ENCODE assay signal across 19 cellular contexts in the genomic region with DNA sequence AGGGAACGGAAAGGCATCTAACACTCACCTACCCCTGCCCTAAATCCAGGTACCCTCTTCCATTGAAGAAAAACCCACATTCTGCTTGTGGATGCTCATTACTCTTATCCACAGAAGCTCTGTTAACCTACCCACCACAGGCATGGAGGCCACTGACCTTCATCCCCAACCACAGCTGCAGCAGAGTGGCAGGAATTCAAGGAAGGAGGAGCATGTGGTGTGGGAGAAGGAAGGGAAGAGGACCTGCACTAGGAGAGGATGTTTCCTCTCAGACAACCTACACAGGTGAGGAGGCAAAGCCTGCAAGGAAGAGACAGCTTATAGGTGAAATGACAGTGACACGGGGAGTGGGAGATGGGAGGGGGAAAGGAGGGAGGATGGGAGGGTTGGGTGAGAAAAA.
DNase-seq lines count a peak whose midpoint lies in the region; ATAC-seq and TF ChIP-seq lines count a peak whose summit lies in the region.
"Had no signal": no experiment of that assay in that cellular context is flagged by ENCODE, and none has a peak within 500 bp of the region (broad histone marks: within the 10 kb centered on the region; RNA-seq: fewer than 3 reads in every experiment).

No MANE protein-coding gene starts in this region.

- TF ChIP-seq CTCF in A673 (conservative IDR thresholded peaks at IDR 0.05; ENCODE audit: low read depth, low read length) (no peak), IMR-90 (conservative IDR thresholded peaks at IDR 0.05; ENCODE audit: low read depth, low read length) (no peak), mammary epithelial cell (conservative IDR thresholded peaks at IDR 0.05 in 1 of 2, IDR thresholded peaks at IDR 0.05 in 1 of 2; ENCODE audit: extremely low read depth in 1 of 2, insufficient read depth in 1 of 2, low read depth in 1 of 2, low read length in 2 of 2) (no peak), neural crest cell (conservative IDR thresholded peaks at IDR 0.05) (no peak), upper lobe of left lung (IDR thresholded peaks at IDR 0.05) (no peak)

- no peak overlapping the region for H2BK20ac ChIP-seq in IMR-90 (ENCODE audit: low read depth, low read length)

- dilution Hi-C loops in IMR-90 (cut with HindIII; ENCODE audit: low sequenced_read_pairs, unreplicated experiment) (no loop called here), mammary epithelial cell (cut with HindIII; ENCODE audit: low sequenced_read_pairs) (no loop called here)

- H3K56ac ChIP-seq in IMR-90 (ENCODE audit: extremely low read depth, insufficient read depth, low read length), result no peak overlapping the region

- H3K14ac ChIP-seq in IMR-90 (replicated peaks; ENCODE audit: low read depth, low read length), result no peak overlapping the region

- TF ChIP-seq EP300 in upper lobe of left lung (IDR thresholded peaks at IDR 0.05), result no peak

- no CpG with 5 or more reads among the region's 2 CpGs for WGBS in IMR-90 (ENCODE audit: extremely low coverage in 2 of 2, insufficient read length in 1 of 2), 2 experiments
- 100% methylated on average over 1 of the region's 2 CpGs for WGBS in mammary epithelial cell (ENCODE audit: low coverage, missing lambda C conversion rate)
- 82 to 93% methylated on average over 2 of the region's 2 CpGs for WGBS in upper lobe of left lung, 2 donors

- intact Hi-C loops in A673 (cut with micrococcal nuclease; ENCODE audit: unreplicated experiment), result no loop called here
- intact Hi-C loops in IMR-90 (cut with micrococcal nuclease), result no loop called here
- intact Hi-C loops in mammary epithelial cell (cut with micrococcal nuclease), result no loop called here

- no peaks in the 10 kb centered on the region for H3K79me2 ChIP-seq in mammary epithelial cell (ENCODE audit: insufficient read depth, low read length)

- TF ChIP-seq POLR2A in IMR-90 (IDR thresholded peaks at IDR 0.05; ENCODE audit: low read depth, low read length), result no peak
- no peak for TF ChIP-seq POLR2A in upper lobe of left lung (IDR thresholded peaks at IDR 0.05)

- no peak overlapping the region for H4K91ac ChIP-seq in IMR-90 (ENCODE audit: insufficient read depth, low read depth, low read length)

- no peak overlapping the region for H3K4me3 Mint-ChIP-seq in neural crest cell
- no peak overlapping the region for H3K4me3 Mint-ChIP-seq in activated naive CD8-positive, alpha-beta T cell treated with anti-CD3 and anti-CD28 coated beads for 36 hours
- no peak overlapping the region for H3K4me3 Mint-ChIP-seq in activated CD8-positive, alpha-beta T cell treated with anti-CD3 and anti-CD28 coated beads, Interleukin-2, amount 10 ng/mL, durations not matched to agents 7 days and 5 days
- H3K4me3 Mint-ChIP-seq: activated CD4-positive, alpha-beta memory T cell treated with anti-CD3 and anti-CD28 coated beads, Interleukin-2, amount 10 ng/mL, durations not matched to agents 7 days and 5 days; activated naive CD8-positive, alpha-beta T cell treated with anti-CD3 and anti-CD28 coated beads, Interleukin-2, amount 10 ng/mL, durations not matched to agents 7 days and 5 days; endodermal cell; naive thymus-derived CD4-positive, alpha-beta T cell had no signal

- no peak overlapping the region for H4K5ac ChIP-seq in IMR-90 (ENCODE audit: low read depth, low read length)

- H3K27ac Mint-ChIP-seq in neural crest cell (ENCODE audit: unreplicated experiment), result peak overlapping the region; percentile 58
- H3K27ac Mint-ChIP-seq in activated naive CD8-positive, alpha-beta T cell treated with anti-CD3 and anti-CD28 coated beads for 36 hours, result no peak overlapping the region
- H3K27ac Mint-ChIP-seq in activated CD8-positive, alpha-beta T cell treated with anti-CD3 and anti-CD28 coated beads, Interleukin-2, amount 10 ng/mL, durations not matched to agents 7 days and 5 days, result no peak overlapping the region
- H3K27ac Mint-ChIP-seq: activated CD4-positive, alpha-beta memory T cell treated with anti-CD3 and anti-CD28 coated beads, Interleukin-2, amount 10 ng/mL, durations not matched to agents 7 days and 5 days; activated naive CD8-positive, alpha-beta T cell treated with anti-CD3 and anti-CD28 coated beads, Interleukin-2, amount 10 ng/mL, durations not matched to agents 7 days and 5 days; endodermal cell; naive thymus-derived CD4-positive, alpha-beta T cell had no signal

- peaks cover 22% of the 10 kb centered on the region for H3K4me1 Mint-ChIP-seq in neural crest cell
- no peaks in the 10 kb centered on the region for H3K4me1 Mint-ChIP-seq in activated naive CD8-positive, alpha-beta T cell treated with anti-CD3 and anti-CD28 coated beads for 36 hours
- no peaks in the 10 kb centered on the region for H3K4me1 Mint-ChIP-seq in activated CD8-positive, alpha-beta T cell treated with anti-CD3 and anti-CD28 coated beads, Interleukin-2, amount 10 ng/mL, durations not matched to agents 7 days and 5 days (ENCODE audit: low read depth)
- H3K4me1 Mint-ChIP-seq: activated CD4-positive, alpha-beta memory T cell treated with anti-CD3 and anti-CD28 coated beads, Interleukin-2, amount 10 ng/mL, durations not matched to agents 7 days and 5 days; activated naive CD8-positive, alpha-beta T cell treated with anti-CD3 and anti-CD28 coated beads, Interleukin-2, amount 10 ng/mL, durations not matched to agents 7 days and 5 days; naive thymus-derived CD4-positive, alpha-beta T cell had no signal

- TF ChIP-seq RAD21 in IMR-90 (IDR thresholded peaks at IDR 0.05; ENCODE audit: low read length), result no peak

- peaks cover 4% of the 10 kb centered on the region for H3K9me3 Mint-ChIP-seq in neural crest cell
- no peaks in the 10 kb centered on the region for H3K9me3 Mint-ChIP-seq in activated naive CD8-positive, alpha-beta T cell treated with anti-CD3 and anti-CD28 coated beads for 36 hours
- no peaks in the 10 kb centered on the region for H3K9me3 Mint-ChIP-seq in activated CD8-positive, alpha-beta T cell treated with anti-CD3 and anti-CD28 coated beads, Interleukin-2, amount 10 ng/mL, durations not matched to agents 7 days and 5 days (ENCODE audit: insufficient read depth)
- H3K9me3 Mint-ChIP-seq: activated CD4-positive, alpha-beta memory T cell treated with anti-CD3 and anti-CD28 coated beads, Interleukin-2, amount 10 ng/mL, durations not matched to agents 7 days and 5 days; activated naive CD8-positive, alpha-beta T cell treated with anti-CD3 and anti-CD28 coated beads, Interleukin-2, amount 10 ng/mL, durations not matched to agents 7 days and 5 days had no signal

- no peak overlapping the region for H2BK5ac ChIP-seq in IMR-90 (ENCODE audit: low read depth, low read length, poor library complexity, severe bottlenecking)

- no peaks in the 10 kb centered on the region for H3K36me3 Mint-ChIP-seq in neural crest cell (ENCODE audit: low read depth)
- no peaks in the 10 kb centered on the region for H3K36me3 Mint-ChIP-seq in activated naive CD8-positive, alpha-beta T cell treated with anti-CD3 and anti-CD28 coated beads for 36 hours
- H3K36me3 Mint-ChIP-seq in activated CD8-positive, alpha-beta T cell treated with anti-CD3 and anti-CD28 coated beads, Interleukin-2, amount 10 ng/mL, durations not matched to agents 7 days and 5 days (ENCODE audit: low read depth), result no peaks in the 10 kb centered on the region
- H3K36me3 Mint-ChIP-seq: activated naive CD8-positive, alpha-beta T cell treated with anti-CD3 and anti-CD28 coated beads, Interleukin-2, amount 10 ng/mL, durations not matched to agents 7 days and 5 days had no signal

- 0 out of 2 replicates have a peak overlapping the region, but pooled peaks have one; percentile 9 for H3K4ac ChIP-seq in IMR-90 (ENCODE audit: low read depth, low read length)

- DNase-seq in A673 (ENCODE audit: low spot score) (no peak), IMR-90 (peak; percentile 45), mammary epithelial cell (peak; percentile 26), neural crest cell (ENCODE audit: low read depth, low spot score) (no peak), upper lobe of left lung (no peak)
- no peak for DNase-seq in activated naive CD8-positive, alpha-beta T cell treated with anti-CD3 and anti-CD28 coated beads for 36 hours
- no peak for DNase-seq in activated CD8-positive, alpha-beta T cell treated with anti-CD3 and anti-CD28 coated beads, Interleukin-2, amount 10 ng/mL, durations not matched to agents 7 days and 5 days
- DNase-seq: activated CD4-positive, alpha-beta memory T cell treated with anti-CD3 and anti-CD28 coated beads, Interleukin-2, amount 10 ng/mL, durations not matched to agents 7 days and 5 days; activated naive CD8-positive, alpha-beta T cell treated with anti-CD3 and anti-CD28 coated beads, Interleukin-2, amount 10 ng/mL, durations not matched to agents 7 days and 5 days; cerebellar nuclear complex; endodermal cell; GDM1; naive thymus-derived CD4-positive, alpha-beta T cell; NCI-H2029 treated with DMSO at 0.1 percent for 48 hours; stomach had no signal

- BruUV-seq in A673 (replicated peaks; lab: Mats Ljungman, UMichigan) (no TSS peak), IMR-90 (replicated peaks; lab: Mats Ljungman, UMichigan) (no TSS peak), mammary epithelial cell (replicated peaks; lab: Mats Ljungman, UMichigan) (no TSS peak)

- POLR2A ChIA-PET in A673 (lab: Charles Lee; ENCODE audit: low non-redundant PET), result no interaction called here
- POLR2A ChIA-PET in IMR-90 (lab: Charles Lee; ENCODE audit: unreplicated experiment), result no interaction called here
- POLR2A ChIA-PET in activated CD8-positive, alpha-beta T cell treated with anti-CD3 and anti-CD28 coated beads, Interleukin-2, amount 10 ng/mL, durations not matched to agents 7 days and 5 days (lab: Charles Lee), result no interaction called here

- H3K27me3 Mint-ChIP-seq in neural crest cell (ENCODE audit: low read depth), result no peaks in the 10 kb centered on the region
- H3K27me3 Mint-ChIP-seq in activated naive CD8-positive, alpha-beta T cell treated with anti-CD3 and anti-CD28 coated beads for 36 hours, result peaks cover 22% of the 10 kb centered on the region
- H3K27me3 Mint-ChIP-seq in activated CD8-positive, alpha-beta T cell treated with anti-CD3 and anti-CD28 coated beads, Interleukin-2, amount 10 ng/mL, durations not matched to agents 7 days and 5 days (ENCODE audit: low read depth), result peaks cover 2% of the 10 kb centered on the region

- H3K4me3 ChIP-seq in A673 (ENCODE audit: low read depth, low read length, poor library complexity, severe bottlenecking), result no peak overlapping the region
- H3K4me3 ChIP-seq in IMR-90 (ENCODE audit: insufficient read depth, low read depth, low read length), result no peak overlapping the region
- no peak overlapping the region for H3K4me3 ChIP-seq in mammary epithelial cell (replicated peaks in 1 of 3; ENCODE audit: insufficient read depth in 1 of 3, low read depth in 2 of 3, low read length in 3 of 3)
- no peak overlapping the region for H3K4me3 ChIP-seq in upper lobe of left lung
- H3K4me3 ChIP-seq: HAP-1, stomach had no signal

- no peak overlapping the region for H3K23ac ChIP-seq in IMR-90 (ENCODE audit: low read depth, low read length)

- H3K27me3 ChIP-seq in A673 (replicated peaks; ENCODE audit: insufficient read depth, low read depth, low read length, poor library complexity) (no peaks in the 10 kb centered on the region), IMR-90 (ENCODE audit: control insufficient read depth, insufficient read depth, low read length) (peaks cover 2% of the 10 kb centered on the region; the same call in 1 of the 2 replicates), mammary epithelial cell (ENCODE audit: insufficient read depth, low read length) (no peaks in the 10 kb centered on the region), upper lobe of left lung (no peaks in the 10 kb centered on the region)

- peak overlapping the region; percentile 49 for H2AK5ac ChIP-seq in IMR-90 (ENCODE audit: low read depth, low read length)

- peak overlapping the region; percentile 13 for H3K27ac ChIP-seq in A673 (ENCODE audit: low read depth, low read length, poor library complexity, severe bottlenecking)
- no peak overlapping the region for H3K27ac ChIP-seq in IMR-90 (ENCODE audit: insufficient read depth, low read length)
- H3K27ac ChIP-seq in mammary epithelial cell (ENCODE audit: insufficient read depth, low read depth, low read length), result no peak overlapping the region
- H3K27ac ChIP-seq in upper lobe of left lung, result no peak overlapping the region
- H3K27ac ChIP-seq: VCaP had no signal

- H3K9ac ChIP-seq in IMR-90 (ENCODE audit: low read depth, low read length) (no peak overlapping the region), mammary epithelial cell (ENCODE audit: insufficient read depth, low read length) (no peak overlapping the region)

- CTCF ChIA-PET in A673 (lab: Charles Lee) (interaction anchor here (1.7 kb wide), 1 partner anchor 32 kb away, joined by 4 read pairs; no protein-coding TSS in a partner anchor), IMR-90 (lab: Yijun Ruan, JAX) (interaction anchor here (0.7 to 1.7 kb wide), 4 partner anchors 32 to 450 kb away, joined by 3 to 10 read pairs (median 4); no protein-coding TSS in a partner anchor), mammary epithelial cell (lab: Charles Lee; ENCODE audit: low non-redundant PET) (no interaction called here)
- CTCF ChIA-PET in activated CD8-positive, alpha-beta T cell treated with anti-CD3 and anti-CD28 coated beads, Interleukin-2, amount 10 ng/mL, durations not matched to agents 7 days and 5 days (lab: Charles Lee), result no interaction called here

- in situ Hi-C loops in IMR-90 (cut with MboI; ENCODE audit: low sequenced_read_pairs) (no loop called here), mammary epithelial cell (cut with MboI; ENCODE audit: low sequenced_read_pairs in 2 of 2) (loop anchor here in 1 of 2 donors (25.0 kb wide), 1 partner anchor 703 kb away; no protein-coding TSS in a partner anchor)

- no peaks in the 10 kb centered on the region for H3K79me1 ChIP-seq in IMR-90 (ENCODE audit: low read depth in 1 of 2, low read length in 2 of 2)

- no peak overlapping the region; the same call in 2 of the 3 replicates for H2BK15ac ChIP-seq in IMR-90 (ENCODE audit: low read depth, low read length)

- H3K36me3 ChIP-seq in A673 (ENCODE audit: insufficient read depth, low read length, poor library complexity, severe bottlenecking) (no peaks in the 10 kb centered on the region), IMR-90 (ENCODE audit: control insufficient read depth, insufficient read depth, low read length) (no peaks in the 10 kb centered on the region), mammary epithelial cell (ENCODE audit: insufficient read depth, low read length) (no peaks in the 10 kb centered on the region), upper lobe of left lung (no peaks in the 10 kb centered on the region)
- H3K36me3 ChIP-seq: HAP-1, stomach had no signal

- H3K18ac ChIP-seq in IMR-90 (ENCODE audit: low read depth, low read length), result no peak overlapping the region

- H2BK120ac ChIP-seq in IMR-90 (ENCODE audit: low read depth, low read length), result no peak overlapping the region; the same call in 1 of the 2 replicates

- peaks cover 9% of the 10 kb centered on the region for H3K9me1 ChIP-seq in IMR-90 (ENCODE audit: insufficient read depth, low read length)

- H4K20me1 ChIP-seq in IMR-90 (ENCODE audit: insufficient read depth, low read length) (no peaks in the 10 kb centered on the region), mammary epithelial cell (ENCODE audit: insufficient read depth, low read length) (no peaks in the 10 kb centered on the region)

- H3K9me3 ChIP-seq in A673 (ENCODE audit: low read depth, low read length, poor library complexity, severe bottlenecking) (peaks cover 5% of the 10 kb centered on the region), IMR-90 (ENCODE audit: control insufficient read depth, insufficient read depth, low read length) (peaks cover 3% of the 10 kb centered on the region; the same call in 1 of the 2 replicates), mammary epithelial cell (replicated peaks; ENCODE audit: insufficient read depth, low read length) (peaks cover 2% of the 10 kb centered on the region), upper lobe of left lung (peaks cover 0 to 4% (median 0%) of the 10 kb centered on the region in 4 donors)
- H3K9me3 ChIP-seq: HAP-1, stomach had no signal

- H2AFZ ChIP-seq in IMR-90 (replicated peaks; ENCODE audit: low read length, poor library complexity) (peak overlapping the region; percentile 26), mammary epithelial cell (ENCODE audit: low read depth, low read length) (peak overlapping the region; percentile 7)

- H3K4me2 ChIP-seq in IMR-90 (ENCODE audit: low read depth, low read length) (no peak overlapping the region), mammary epithelial cell (ENCODE audit: insufficient read depth, low read depth, low read length) (no peak overlapping the region)

- peak overlapping the region; percentile 3 for H2AK9ac ChIP-seq in IMR-90 (replicated peaks; ENCODE audit: low read depth, low read length, poor library complexity)

- no peak overlapping the region for H4K8ac ChIP-seq in IMR-90 (ENCODE audit: low read depth in 2 of 2, low read length in 2 of 2)

- H3K4me1 ChIP-seq in A673 (ENCODE audit: insufficient read depth, low read length, poor library complexity, severe bottlenecking), result peaks cover 28% of the 10 kb centered on the region
- H3K4me1 ChIP-seq in IMR-90 (ENCODE audit: control insufficient read depth, insufficient read depth, low read length), result peaks cover 6% of the 10 kb centered on the region
- H3K4me1 ChIP-seq in mammary epithelial cell (ENCODE audit: insufficient read depth, low read length), result peaks cover 16% of the 10 kb centered on the region
- no peaks in the 10 kb centered on the region for H3K4me1 ChIP-seq in upper lobe of left lung

- ATAC-seq in IMR-90 (ENCODE audit: low read depth) (peak; percentile 65; the same call in 1 of the 2 replicates), GM19463 (IDR thresholded peaks at IDR 0.05; ENCODE audit: unreplicated experiment) (no peak), upper lobe of left lung (ENCODE audit: low FRiP score in 2 of 2) (no peak)
- no peak for ATAC-seq in activated CD8-positive, alpha-beta T cell treated with anti-CD3 and anti-CD28 coated beads, Interleukin-2, amount 10 ng/mL, durations not matched to agents 7 days and 5 days
- ATAC-seq: naive thymus-derived CD4-positive, alpha-beta T cell; Panc1 had no signal

Comparison
In these comparisons a context has a peak if more than half of its experiments do, and no peak if none do; other contexts are left out.
1. DNase-seq: peak in IMR-90 (single experiment) and mammary epithelial cell (single experiment); none in A673 (single experiment), neural crest cell (single experiment), activated naive CD8-positive, alpha-beta T cell treated with anti-CD3 and anti-CD28 coated beads for 36 hours (single experiment), upper lobe of left lung (0 of 2) and activated CD8-positive, alpha-beta T cell treated with anti-CD3 and anti-CD28 coated beads, Interleukin-2, amount 10 ng/mL, durations not matched to agents 7 days and 5 days (single experiment).
2. CTCF ChIA-PET loops: an anchor here in A673 (1.7 kb wide) and IMR-90 (0.7 to 1.7 kb wide); none called in mammary epithelial cell and activated CD8-positive, alpha-beta T cell treated with anti-CD3 and anti-CD28 coated beads, Interleukin-2, amount 10 ng/mL, durations not matched to agents 7 days and 5 days.